14 cellular contexts compared by ENCODE assay signal in genomic region chr5:37814699-37815098, GRCh38. TPM values are rescaled to one million over a fixed set of nuclear protein-coding genes. Genes with fewer than 3 reads are reported as not detected.
DNase-seq lines count a peak whose midpoint lies in the region; ATAC-seq, FAIRE-seq and TF ChIP-seq lines count a peak whose summit lies in the region.
"Had no signal": no experiment of that assay in that cellular context is flagged by ENCODE, and none has a peak within 500 bp of the region (broad histone marks: within the 10 kb centered on the region; RNA-seq: fewer than 3 reads in every experiment).

No MANE protein-coding gene starts in this region.

- H3K4me2 ChIP-seq in BLaER1 treated with 17β-estradiol and CSF1 and Interleukin-3, amounts not matched to agents 10 nM and 100 nM = peak overlapping the region in 10 of 11 experiments; percentile 4 to 50 (median 26); a peak in 10 of 22 replicates
- peak overlapping the region; percentile 16; the same call in 1 of the 2 replicates for H3K4me2 ChIP-seq in PC-3 (ENCODE audit: low read length)

- no peaks in the 10 kb centered on the region for H4K20me1 ChIP-seq in BLaER1 treated with 17β-estradiol and CSF1 and Interleukin-3, amounts not matched to agents 10 nM and 100 nM
- no peaks in the 10 kb centered on the region for H4K20me1 ChIP-seq in PC-3 (ENCODE audit: low read length)

- peaks cover 3 to 12% (median 8%) of the 10 kb centered on the region in 10 experiments; a peak in 15 of 20 replicates for H3K4me1 ChIP-seq in BLaER1 treated with 17β-estradiol and CSF1 and Interleukin-3, amounts not matched to agents 10 nM and 100 nM
- H3K4me1 ChIP-seq in PC-3 (ENCODE audit: insufficient read depth, low read length) = peaks cover 34% of the 10 kb centered on the region
- no peaks in the 10 kb centered on the region for H3K4me1 ChIP-seq in ascending aorta
- H3K4me1 ChIP-seq: prostate gland, transverse colon had no signal

- peaks cover 0 to 10% (median 5%) of the 10 kb centered on the region in 11 experiments; a peak in 5 of 22 replicates for H3K9me3 ChIP-seq in BLaER1 treated with 17β-estradiol and CSF1 and Interleukin-3, amounts not matched to agents 10 nM and 100 nM (replicated peaks in 1 of 11)
- no peaks in the 10 kb centered on the region for H3K9me3 ChIP-seq in PC-3 (ENCODE audit: low read length)
- no peaks in the 10 kb centered on the region for H3K9me3 ChIP-seq in ascending aorta
- H3K9me3 ChIP-seq: prostate gland, transverse colon had no signal

- no peak overlapping the region for H3K27ac ChIP-seq in BLaER1 treated with 17β-estradiol and CSF1 and Interleukin-3, amounts not matched to agents 10 nM and 100 nM
- peak overlapping the region; percentile 3; the same call in 1 of the 2 replicates for H3K27ac ChIP-seq in PC-3 (ENCODE audit: low read length)
- H3K27ac ChIP-seq in ascending aorta = no peak overlapping the region
- H3K27ac ChIP-seq: prostate gland, transverse colon had no signal

- peak; percentile 37; the same call in 1 of the 2 replicates for ATAC-seq in PC-3
- ATAC-seq: T-helper 17 cell had no signal

- intact Hi-C loops in PC-3 (cut with micrococcal nuclease) (no loop called here), ascending aorta (cut with DNase I) (no loop called here)

- H3K9me2 ChIP-seq in PC-3 (replicated peaks; ENCODE audit: low read length) = no peaks in the 10 kb centered on the region

- no peak overlapping the region for H3K4me3 ChIP-seq in BLaER1 treated with 17β-estradiol and CSF1 and Interleukin-3, amounts not matched to agents 10 nM and 100 nM
- H3K4me3 ChIP-seq in HFF-Myc (replicated peaks; ENCODE audit: low read depth, low read length) = no peak overlapping the region
- no peak overlapping the region for H3K4me3 ChIP-seq in PC-3 (ENCODE audit: low read length)
- H3K4me3 ChIP-seq in bronchial epithelial cell (ENCODE audit: low read depth, low read length) = no peak overlapping the region
- no peak overlapping the region for H3K4me3 ChIP-seq in ascending aorta
- H3K4me3 ChIP-seq: prostate gland, transverse colon had no signal

- H2AFZ ChIP-seq in PC-3 (ENCODE audit: low read length) = 0 out of 2 replicates have a peak overlapping the region, but pooled peaks have one; percentile 25

- POLR2A ChIA-PET in PC-3 (lab: Charles Lee; ENCODE audit: unreplicated experiment) = no interaction called here

- H3K79me2 ChIP-seq in PC-3 (ENCODE audit: low read length) = no peaks in the 10 kb centered on the region

- DNase-seq in HFF-Myc (ENCODE audit: extremely low read depth, low read depth) = peak; percentile 58
- DNase-seq in PC-3 = peak; percentile 93
- peak; percentile 66 for DNase-seq in bronchial epithelial cell (ENCODE audit: low read depth)
- DNase-seq in CD1c-positive myeloid dendritic cell (ENCODE audit: extremely low spot score) = no peak
- no peak for DNase-seq in ascending aorta (ENCODE audit: low spot score in 2 of 2)
- DNase-seq in SIG-M5 treated with dmso at 0.1 percent for 504 hours (lab: John Stamatoyannopoulos, UW; ENCODE audit: unreplicated experiment) = no peak
- DNase-seq in SK-N-DZ (ENCODE audit: low spot score) = no peak
- DNase-seq: activated CD4-positive, alpha-beta T cell treated with anti-CD3 and anti-CD28 coated beads for 48 hours; activated T-cell treated with anti-CD3 and anti-CD28 coated beads, Interleukin-2, amount 50 U/mL, for 24 hours; stimulated activated CD8-positive, alpha-beta memory T cell treated with anti-CD3 and anti-CD28 coated beads, Interleukin-4, amount 100 ng/mL, for 48 hours; T-helper 17 cell; transverse colon had no signal

- no peak overlapping the region for H3K9ac ChIP-seq in BLaER1 treated with 17β-estradiol and CSF1 and Interleukin-3, amounts not matched to agents 10 nM and 100 nM
- H3K9ac ChIP-seq in PC-3 (ENCODE audit: low read length) = no peak overlapping the region

- no peaks in the 10 kb centered on the region for H3K36me3 ChIP-seq in BLaER1 treated with 17β-estradiol and CSF1 and Interleukin-3, amounts not matched to agents 10 nM and 100 nM
- H3K36me3 ChIP-seq in PC-3 (ENCODE audit: low read depth, low read length) (no peaks in the 10 kb centered on the region), bronchial epithelial cell (ENCODE audit: control insufficient read depth, insufficient read depth, low read length) (no peaks in the 10 kb centered on the region), ascending aorta (no peaks in the 10 kb centered on the region)
- H3K36me3 ChIP-seq: prostate gland, transverse colon had no signal

- FAIRE-seq in bronchial epithelial cell (lab: Jason Lieb, UNC) = no peak

- no peaks in the 10 kb centered on the region for H3K27me3 ChIP-seq in BLaER1 treated with 17β-estradiol and CSF1 and Interleukin-3, amounts not matched to agents 10 nM and 100 nM
- H3K27me3 ChIP-seq in PC-3 (ENCODE audit: low read length) = no peaks in the 10 kb centered on the region
- no peaks in the 10 kb centered on the region for H3K27me3 ChIP-seq in bronchial epithelial cell (ENCODE audit: control insufficient read depth, insufficient read depth, low read length)
- H3K27me3 ChIP-seq in ascending aorta = no peaks in the 10 kb centered on the region
- H3K27me3 ChIP-seq: transverse colon had no signal

- no TSS peak for BruUV-seq in PC-3 (replicated peaks; lab: Mats Ljungman, UMichigan)

- CTCF ChIA-PET in PC-3 (lab: Charles Lee) = no interaction called here

- H3F3A ChIP-seq in PC-3 (ENCODE audit: low read length, unreplicated experiment) = no peaks in the 10 kb centered on the region

- TF ChIP-seq CTCF in HFF-Myc (IDR thresholded peaks at IDR 0.05; ENCODE audit: low read depth, low read length, missing control alignments) (no peak), PC-3 (conservative IDR thresholded peaks at IDR 0.05; ENCODE audit: low read depth, low read length) (no peak), bronchial epithelial cell (IDR thresholded peaks at IDR 0.05; ENCODE audit: insufficient read depth, low read length, severe bottlenecking) (no peak), ascending aorta (IDR thresholded peaks at IDR 0.05) (no peak)

RNA-seq across cellular contexts. Expression of gene GDNF, which starts 25.1 kb away (rescaled TPM):
- total RNA-seq in PC-3 (2014; rRNA removed) (not detected in 2 replicates), bronchial epithelial cell (under 0.01 TPM in 1 of 2 replicates, not detected in the other), ascending aorta (not detected)
- polyA plus RNA-seq in SK-N-DZ (2014; cell fraction: cytosol; rRNA removed) = not detected in 2 replicates
- polyA plus RNA-seq in SK-N-DZ (2014; cell fraction: nucleus; rRNA removed) = not detected in 2 replicates
- total RNA-seq: T-helper 17 cell had no signal

Comparison
In these comparisons a context has a peak if more than half of its experiments do, and no peak if none do; other contexts are left out.
1. DNase-seq: peak in HFF-Myc (single experiment), PC-3 (single experiment) and bronchial epithelial cell (single experiment); none in CD1c-positive myeloid dendritic cell (single experiment), ascending aorta (0 of 2), SIG-M5 treated with dmso at 0.1 percent for 504 hours (single experiment) and SK-N-DZ (single experiment).